1 cellular context compared by ENCODE assay signal in genomic region chr20:50306478-50307423, GRCh38.
TF ChIP-seq lines count a peak whose summit lies in the region.

No MANE protein-coding gene starts in this region.

TF ChIP-seq in HepG2, 621 proteins besides CTCF, POLR2A, EP300 and RAD21 (continued from another document):
- no peak for TF ChIP-seq FUBP1 (CRISPR knock-in tag; IDR thresholded peaks at IDR 0.05; ENCODE audit: borderline replicate concordance)
- no peak for TF ChIP-seq ZNF605 (CRISPR knock-in tag; IDR thresholded peaks at IDR 0.05)
- TF ChIP-seq ZNF20 (CRISPR knock-in tag; IDR thresholded peaks at IDR 0.05) = no peak
- no peak for TF ChIP-seq GATAD2A (CRISPR knock-in tag; IDR thresholded peaks at IDR 0.05)
- TF ChIP-seq BORCS8-MEF2B (CRISPR knock-in tag; IDR thresholded peaks at IDR 0.05) = no peak
- TF ChIP-seq KMT2B (CRISPR knock-in tag; IDR thresholded peaks at IDR 0.05) = peak; percentile 13; the same call in 1 of the 2 replicates
- TF ChIP-seq ZNF468 (CRISPR knock-in tag; IDR thresholded peaks at IDR 0.05) = peak; percentile 39; the same call in 1 of the 2 replicates
- no peak for TF ChIP-seq ZNF790 (CRISPR knock-in tag; IDR thresholded peaks at IDR 0.05; ENCODE audit: borderline replicate concordance)
- no peak for TF ChIP-seq ZNF564 (CRISPR knock-in tag; IDR thresholded peaks at IDR 0.05)
- TF ChIP-seq ZNF530 (CRISPR knock-in tag; IDR thresholded peaks at IDR 0.05; ENCODE audit: low read depth) = peak; percentile 87; the same call in 1 of the 2 replicates
- TF ChIP-seq, protein P1, sequence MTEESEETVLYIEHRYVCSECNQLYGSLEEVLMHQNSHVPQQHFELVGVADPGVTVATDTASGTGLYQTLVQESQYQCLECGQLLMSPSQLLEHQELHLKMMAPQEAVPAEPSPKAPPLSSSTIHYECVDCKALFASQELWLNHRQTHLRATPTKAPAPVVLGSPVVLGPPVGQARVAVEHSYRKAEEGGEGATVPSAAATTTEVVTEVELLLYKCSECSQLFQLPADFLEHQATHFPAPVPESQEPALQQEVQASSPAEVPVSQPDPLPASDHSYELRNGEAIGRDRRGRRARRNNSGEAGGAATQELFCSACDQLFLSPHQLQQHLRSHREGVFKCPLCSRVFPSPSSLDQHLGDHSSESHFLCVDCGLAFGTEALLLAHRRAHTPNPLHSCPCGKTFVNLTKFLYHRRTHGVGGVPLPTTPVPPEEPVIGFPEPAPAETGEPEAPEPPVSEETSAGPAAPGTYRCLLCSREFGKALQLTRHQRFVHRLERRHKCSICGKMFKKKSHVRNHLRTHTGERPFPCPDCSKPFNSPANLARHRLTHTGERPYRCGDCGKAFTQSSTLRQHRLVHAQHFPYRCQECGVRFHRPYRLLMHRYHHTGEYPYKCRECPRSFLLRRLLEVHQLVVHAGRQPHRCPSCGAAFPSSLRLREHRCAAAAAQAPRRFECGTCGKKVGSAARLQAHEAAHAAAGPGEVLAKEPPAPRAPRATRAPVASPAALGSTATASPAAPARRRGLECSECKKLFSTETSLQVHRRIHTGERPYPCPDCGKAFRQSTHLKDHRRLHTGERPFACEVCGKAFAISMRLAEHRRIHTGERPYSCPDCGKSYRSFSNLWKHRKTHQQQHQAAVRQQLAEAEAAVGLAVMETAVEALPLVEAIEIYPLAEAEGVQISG (CRISPR knock-in tag; IDR thresholded peaks at IDR 0.05) = no peak; the same call in 1 of the 2 replicates
- TF ChIP-seq ZNF766 (CRISPR knock-in tag; IDR thresholded peaks at IDR 0.05; ENCODE audit: borderline replicate concordance) = peak; percentile 80; the same call in 1 of the 2 replicates
- TF ChIP-seq SAP130 (CRISPR knock-in tag; IDR thresholded peaks at IDR 0.05; ENCODE audit: low read depth) = no peak
- no peak for TF ChIP-seq MAFF (IDR thresholded peaks at IDR 0.05; ENCODE audit: low read depth, low read length)
- no peak for TF ChIP-seq KAT2B (IDR thresholded peaks at IDR 0.05; ENCODE audit: borderline replicate concordance, low read depth, low read length)
- peak; percentile 92 for TF ChIP-seq ZNF629 (CRISPR knock-in tag; conservative IDR thresholded peaks at IDR 0.05)
- no peak for TF ChIP-seq HOXA3 (CRISPR knock-in tag; IDR thresholded peaks at IDR 0.05)
- TF ChIP-seq SALL1 (CRISPR knock-in tag; IDR thresholded peaks at IDR 0.05) = peak; percentile 58; the same call in 1 of the 2 replicates
- no peak for TF ChIP-seq HNRNPH1 (optimal IDR thresholded peaks at IDR 0.05; ENCODE audit: low read depth, low read length)
- no peak for TF ChIP-seq KDM5A (IDR thresholded peaks at IDR 0.05; ENCODE audit: borderline replicate concordance, low read length)
- TF ChIP-seq ATF7-NPFF (CRISPR knock-in tag; IDR thresholded peaks at IDR 0.05; ENCODE audit: low read depth) = no peak
- peak; percentile 62; the same call in 1 of the 2 replicates for TF ChIP-seq ZBTB39 (CRISPR knock-in tag; IDR thresholded peaks at IDR 0.05)
- no peak for TF ChIP-seq ZNF451 (CRISPR knock-in tag; IDR thresholded peaks at IDR 0.05)
- no peak for TF ChIP-seq BATF2 (CRISPR knock-in tag; IDR thresholded peaks at IDR 0.05)
- no peak for TF ChIP-seq MXD3 (CRISPR knock-in tag; IDR thresholded peaks at IDR 0.05)
- no peak for TF ChIP-seq PHF5A (CRISPR knock-in tag; IDR thresholded peaks at IDR 0.05; ENCODE audit: low read depth, unreplicated experiment)
- no peak for TF ChIP-seq ZNF460 (CRISPR knock-in tag; IDR thresholded peaks at IDR 0.05; ENCODE audit: borderline replicate concordance)
- TF ChIP-seq EEA1 (CRISPR knock-in tag; IDR thresholded peaks at IDR 0.05; ENCODE audit: borderline replicate concordance) = 0 out of 2 replicates have a peak, but pooled peaks have one; percentile 68
- TF ChIP-seq CENPX (CRISPR knock-in tag; IDR thresholded peaks at IDR 0.05) = no peak
- TF ChIP-seq GABPB1 (CRISPR knock-in tag; IDR thresholded peaks at IDR 0.05) = no peak
- no peak for TF ChIP-seq TCF12 (IDR thresholded peaks at IDR 0.05)
- TF ChIP-seq TCF12 (CRISPR knock-in tag; IDR thresholded peaks at IDR 0.05) = peak; percentile 6; the same call in 1 of the 2 replicates
- 0 out of 2 replicates have a peak, but pooled peaks have one; percentile 57 for TF ChIP-seq PCBP1 (IDR thresholded peaks at IDR 0.05; ENCODE audit: borderline replicate concordance, low read depth, low read length)
- no peak for TF ChIP-seq FLYWCH1 (CRISPR knock-in tag; IDR thresholded peaks at IDR 0.05)
- peak; percentile 18; the same call in 1 of the 2 replicates for TF ChIP-seq FOXO1 (CRISPR knock-in tag; IDR thresholded peaks at IDR 0.05)
- no peak for TF ChIP-seq ZBTB43 (CRISPR knock-in tag; conservative IDR thresholded peaks at IDR 0.05)
- no peak for TF ChIP-seq ZBTB20 (CRISPR knock-in tag; IDR thresholded peaks at IDR 0.05; ENCODE audit: borderline replicate concordance, low read depth)
- TF ChIP-seq ELF3 (CRISPR knock-in tag; IDR thresholded peaks at IDR 0.05) = peak; percentile 10; the same call in 1 of the 2 replicates
- TF ChIP-seq IRX3 (CRISPR knock-in tag; IDR thresholded peaks at IDR 0.05; ENCODE audit: borderline replicate concordance, low read depth) = no peak
- TF ChIP-seq ASH2L (IDR thresholded peaks at IDR 0.05; ENCODE audit: insufficient read length, low read depth, low read length) = no peak
- no peak for TF ChIP-seq SIX1 (CRISPR knock-in tag; IDR thresholded peaks at IDR 0.05; ENCODE audit: borderline replicate concordance)
- no peak for TF ChIP-seq KLF12 (CRISPR knock-in tag; IDR thresholded peaks at IDR 0.05; ENCODE audit: borderline replicate concordance)
- TF ChIP-seq ZFP41 (CRISPR knock-in tag; IDR thresholded peaks at IDR 0.05; ENCODE audit: borderline replicate concordance) = 0 out of 2 replicates have a peak, but pooled peaks have one; percentile 26
- TF ChIP-seq ZKSCAN8 (CRISPR knock-in tag; IDR thresholded peaks at IDR 0.05; ENCODE audit: borderline replicate concordance) = no peak; the same call in 1 of the 2 replicates
- no peak for TF ChIP-seq ZSCAN9 (CRISPR knock-in tag; IDR thresholded peaks at IDR 0.05; ENCODE audit: borderline replicate concordance)
- TF ChIP-seq ZNF704 (CRISPR knock-in tag; IDR thresholded peaks at IDR 0.05; ENCODE audit: borderline replicate concordance) = no peak
